9 cellular contexts compared by ENCODE assay signal in genomic region chr7:77331938-77332695, GRCh38.
DNase-seq lines count a peak whose midpoint lies in the region; ATAC-seq and TF ChIP-seq lines count a peak whose summit lies in the region.
"Had no signal": no experiment of that assay in that cellular context is flagged by ENCODE, and none has a peak within 500 bp of the region (broad histone marks: within the 10 kb centered on the region; RNA-seq: fewer than 3 reads in every experiment).

No MANE protein-coding gene starts in this region.

- intact Hi-C loops in CD4-positive, alpha-beta T cell (cut with DNase I, micrococcal nuclease) = loop anchor here (5.0 to 10.0 kb wide), 2 partner anchors 85 to 207 kb away; partner anchors contain the start of gene CCDC146 (in 2 of the 2)

- POLR2A ChIA-PET in CD4-positive, alpha-beta T cell (lab: Charles Lee) = interaction anchor here (0.9 kb wide), 1 partner anchor 210 kb away, joined by 3 read pairs; the partner anchor contains the start of gene CCDC146

- ATAC-seq in CD4-positive, alpha-beta T cell (ENCODE audit: poor library complexity) = peak; percentile 79
- ATAC-seq in GM18907 (IDR thresholded peaks at IDR 0.05; ENCODE audit: unreplicated experiment) (peak; percentile 79), HG03066 (IDR thresholded peaks at IDR 0.05; ENCODE audit: low read depth, unreplicated experiment) (peak; percentile 67)

- no peaks in the 10 kb centered on the region for H3K27me3 ChIP-seq in CD4-positive, alpha-beta T cell (ENCODE audit: control insufficient read depth, insufficient read depth, low read length)
- no peaks in the 10 kb centered on the region for H3K27me3 ChIP-seq in liver (ENCODE audit: control insufficient read depth in 4 of 4, insufficient read depth in 4 of 4, low read length in 3 of 4)

- H3K27ac ChIP-seq in CD4-positive, alpha-beta T cell (ENCODE audit: low read depth, low read length) = no peak overlapping the region
- no peak overlapping the region for H3K27ac ChIP-seq in liver (ENCODE audit: low read depth in 1 of 2, low read length in 2 of 2)

- H3K9me3 Mint-ChIP-seq in CD4-positive, alpha-beta T cell = no peaks in the 10 kb centered on the region

- peaks cover 0 to 9% (median 1%) of the 10 kb centered on the region in 4 donors for H3K36me3 ChIP-seq in liver (ENCODE audit: control insufficient read depth in 4 of 4, insufficient read depth in 3 of 4, low read depth in 1 of 4, low read length in 3 of 4)

- H3K9me3 ChIP-seq in CD4-positive, alpha-beta T cell (ENCODE audit: control insufficient read depth, low read length) = no peaks in the 10 kb centered on the region
- no peaks in the 10 kb centered on the region for H3K9me3 ChIP-seq in liver (ENCODE audit: control insufficient read depth in 4 of 4, low read length in 3 of 4)

- H3K4me3 ChIP-seq in liver (ENCODE audit: low read depth in 1 of 3, low read length in 3 of 3) = no peak overlapping the region

- no peaks in the 10 kb centered on the region for H3K27me3 Mint-ChIP-seq in CD4-positive, alpha-beta T cell
- H3K27me3 Mint-ChIP-seq: activated naive CD8-positive, alpha-beta T cell had no signal

- 65% methylated on average over 3 of the region's 3 CpGs for WGBS in liver

- H3K4me3 Mint-ChIP-seq in CD4-positive, alpha-beta T cell = no peak overlapping the region
- H3K4me3 Mint-ChIP-seq: activated naive CD8-positive, alpha-beta T cell had no signal

- CTCF ChIA-PET in CD4-positive, alpha-beta T cell (lab: Charles Lee) = interaction anchor here (0.7 to 1.3 kb wide), 7 partner anchors 14 to 1754 kb away, joined by 3 to 7 read pairs (median 3); no protein-coding TSS in a partner anchor

- H3K36me3 Mint-ChIP-seq in CD4-positive, alpha-beta T cell (ENCODE audit: low read depth) = peaks cover 17% of the 10 kb centered on the region

- peaks cover 0 to 3% (median 2%) of the 10 kb centered on the region in 4 donors for H3K4me1 ChIP-seq in liver (ENCODE audit: control insufficient read depth in 4 of 4, insufficient read depth in 4 of 4, low read length in 3 of 4)

- TF ChIP-seq CTCF in CD4-positive, alpha-beta T cell (IDR thresholded peaks at IDR 0.05) = peak; percentile 48
- TF ChIP-seq CTCF in liver (IDR thresholded peaks at IDR 0.05; ENCODE audit: low read depth, low read length, missing input control) = peak; percentile 89

- peak in 5 of 10 experiments; percentile 4 to 25 (median 8) for DNase-seq in CD4-positive, alpha-beta T cell
- DNase-seq in NCI-H2029 treated with DMSO at 0.1 percent for 48 hours (lab: John Stamatoyannopoulos, UW) (peak; percentile 72), T-helper 2 cell (peak in 3 of 5 experiments; percentile 5 to 76 (median 21)), cerebellum (ENCODE audit: low spot score) (peak; percentile 67)
- DNase-seq in stimulated activated CD8-positive, alpha-beta memory T cell treated with anti-CD3 and anti-CD28 coated beads, Interleukin-7, amount 100 ng/mL, for 48 hours (ENCODE audit: extremely low read depth in 1 of 2, low read depth in 1 of 2) = peak; percentile 23 to 40

- no peak overlapping the region for H3K27ac Mint-ChIP-seq in CD4-positive, alpha-beta T cell
- H3K27ac Mint-ChIP-seq: activated naive CD8-positive, alpha-beta T cell had no signal

- peaks cover 52% of the 10 kb centered on the region for H3K4me1 Mint-ChIP-seq in CD4-positive, alpha-beta T cell (ENCODE audit: low read depth)

- TF ChIP-seq RAD21 in liver (IDR thresholded peaks at IDR 0.05) = peak; percentile 94 to 97

- H3K9ac ChIP-seq in liver (ENCODE audit: low read depth in 1 of 2, low read length in 2 of 2) = no peak overlapping the region

TF ChIP-seq in liver, 16 proteins besides CTCF, POLR2A, EP300 and RAD21:
- TF ChIP-seq ZBTB33 (IDR thresholded peaks at IDR 0.05) (no peak), RXRA (IDR thresholded peaks at IDR 0.05) (peak; percentile 75 to 81), FOXA1 (IDR thresholded peaks at IDR 0.05) (no peak), HNF4A (conservative IDR thresholded peaks at IDR 0.05) (peak; percentile 63 to 69), YY1 (IDR thresholded peaks at IDR 0.05) (peak; percentile 19), REST (IDR thresholded peaks at IDR 0.05) (no peak), EGR1 (IDR thresholded peaks at IDR 0.05; ENCODE audit: low read depth in 2 of 2) (peak; percentile 100), SP1 (IDR thresholded peaks at IDR 0.05) (peak; percentile 47)
